8 cellular contexts compared by ENCODE assay signal in the genomic region with DNA sequence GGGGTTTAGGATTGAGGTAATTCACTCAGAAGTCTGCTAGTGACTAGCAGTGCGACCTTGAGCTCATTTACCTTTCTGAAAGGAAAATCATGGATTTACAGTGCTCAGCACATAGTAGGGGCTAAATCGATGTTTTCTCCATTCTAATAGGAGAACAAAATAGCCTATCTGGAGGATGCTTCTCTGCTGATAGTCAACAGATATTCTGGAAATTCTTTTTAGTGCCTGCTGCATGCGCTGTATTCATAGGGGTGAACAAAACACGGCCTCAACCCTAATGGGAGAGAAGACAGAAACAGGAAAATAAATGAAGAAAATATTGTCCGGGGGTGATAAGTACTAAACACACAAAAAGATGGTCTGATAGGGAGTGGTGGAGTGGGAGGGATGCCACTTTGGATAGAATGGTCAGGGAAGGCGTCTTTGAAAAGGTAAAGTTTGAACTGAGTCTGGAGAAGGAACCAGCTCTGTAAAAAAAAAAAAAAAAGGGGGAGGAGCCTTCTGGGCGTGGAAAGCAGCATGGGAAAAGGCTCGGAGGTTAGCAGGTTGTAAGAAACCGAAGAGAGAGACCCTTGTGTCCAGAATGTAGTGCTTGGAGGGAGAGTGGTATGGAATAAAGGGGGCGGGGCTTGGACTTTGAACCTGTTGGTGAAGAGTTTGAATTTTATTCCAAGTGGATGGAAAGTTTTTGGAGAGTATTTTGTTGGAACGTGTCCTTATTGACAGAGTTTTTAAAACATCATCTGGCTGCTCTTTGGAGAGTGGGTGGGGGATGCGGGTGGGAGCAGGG. TPM values are rescaled to one million over a fixed set of nuclear protein-coding genes. Genes with fewer than 3 reads are reported as not detected.
DNase-seq lines count a peak whose midpoint lies in the region; ATAC-seq, FAIRE-seq and TF ChIP-seq lines count a peak whose summit lies in the region.

No MANE protein-coding gene starts in this region.

- peak overlapping the region; percentile 98 for H3K9ac ChIP-seq in endothelial cell of umbilical vein (replicated peaks; ENCODE audit: extremely low read depth, insufficient read depth, low read length)

- H3K4me2 ChIP-seq in endothelial cell of umbilical vein (ENCODE audit: insufficient read depth, low read length), result peak overlapping the region; percentile 91

- H3K4me3 ChIP-seq in endothelial cell of umbilical vein (replicated peaks in 1 of 3; ENCODE audit: insufficient read depth in 1 of 3, low read depth in 1 of 3, low read length in 3 of 3) (peak overlapping the region; percentile 49 to 86 (median 83)), neuron (ENCODE audit: low read length) (peak overlapping the region; percentile 76)

- peaks cover 2% of the 10 kb centered on the region for H3K9me1 ChIP-seq in endothelial cell of umbilical vein (replicated peaks; ENCODE audit: control insufficient read depth, extremely low read depth, insufficient read depth, low read length)

- no peak overlapping the region for H2AFZ ChIP-seq in endothelial cell of umbilical vein (ENCODE audit: low read depth, low read length)
- no peak overlapping the region for H2AFZ ChIP-seq in neuron (ENCODE audit: low read depth, low read length)

- POLR2A ChIA-PET in endothelial cell of umbilical vein (lab: Charles Lee), result interaction anchor here (0.6 to 1.8 kb wide), 5 partner anchors 10 to 299 kb away, joined by 3 to 5 read pairs (median 4); a partner anchor contains a TSS

- peaks cover 0 to 3% of the 10 kb centered on the region in 2 experiments for H3K36me3 ChIP-seq in endothelial cell of umbilical vein (ENCODE audit: control insufficient read depth in 2 of 2, extremely low read depth in 1 of 2, insufficient read depth in 2 of 2, low read length in 2 of 2)
- no peaks in the 10 kb centered on the region for H3K36me3 ChIP-seq in neuron (ENCODE audit: insufficient read depth, low read length)

- ATAC-seq in GM19463 (IDR thresholded peaks at IDR 0.05; ENCODE audit: unreplicated experiment) (no peak), GM21723 (IDR thresholded peaks at IDR 0.05; ENCODE audit: unreplicated experiment) (no peak)

- BruUV-seq in endothelial cell of umbilical vein (replicated peaks; lab: Mats Ljungman, UMichigan), result TSS peak; percentile 55

- H3K27me3 ChIP-seq in endothelial cell of umbilical vein (ENCODE audit: control insufficient read depth in 2 of 2, insufficient read depth in 2 of 2, low read length in 2 of 2) (no peaks in the 10 kb centered on the region), neuron (ENCODE audit: insufficient read depth, low read length) (no peaks in the 10 kb centered on the region)

- DNase-seq in NCI-H82 (lab: John Stamatoyannopoulos, UW), result peak; percentile 37
- no peak for DNase-seq in NCI-H82 treated with DMSO at 0.1 percent for 48 hours (lab: John Stamatoyannopoulos, UW; ENCODE audit: unreplicated experiment)
- peak; percentile 33 for DNase-seq in RPMI7951 (ENCODE audit: low read depth)
- peak; percentile 66 for DNase-seq in endothelial cell of umbilical vein (ENCODE audit: low read depth, low spot score)
- no peak for DNase-seq in stimulated activated CD4-positive, alpha-beta T cell treated with anti-CD3 and anti-CD28 coated beads, Interleukin-1b, Interleukin-23, amount 100 ng/mL, for 48 hours

- intact Hi-C loops in endothelial cell of umbilical vein (cut with micrococcal nuclease), result loop anchor here (1.0 kb wide), 1 partner anchor 46 kb away; no protein-coding TSS in a partner anchor

- dilution Hi-C loops in endothelial cell of umbilical vein (cut with MboI; ENCODE audit: extremely low pct_ligation_motif_present, low sequenced_read_pairs), result no loop called here

- no peak for TF ChIP-seq POLR2A in endothelial cell of umbilical vein (IDR thresholded peaks at IDR 0.05; ENCODE audit: low read depth, low read length)

- peaks cover 62% of the 10 kb centered on the region for H3K79me2 ChIP-seq in endothelial cell of umbilical vein (ENCODE audit: control insufficient read depth, insufficient read depth, low read length)

- H3K4me1 ChIP-seq in endothelial cell of umbilical vein (ENCODE audit: control insufficient read depth, extremely low read depth, insufficient read depth, low read length), result peaks cover 23% of the 10 kb centered on the region
- H3K4me1 ChIP-seq in neuron (ENCODE audit: insufficient read depth, low read length), result peaks cover 11% of the 10 kb centered on the region

- peak overlapping the region; percentile 96 for H3K27ac ChIP-seq in endothelial cell of umbilical vein (ENCODE audit: insufficient read depth, low read depth, low read length)

- peaks cover 19% of the 10 kb centered on the region for H4K20me1 ChIP-seq in endothelial cell of umbilical vein (replicated peaks; ENCODE audit: control insufficient read depth, extremely low read depth, insufficient read depth, low read length)

- CTCF ChIA-PET in endothelial cell of umbilical vein (lab: Charles Lee), result interaction anchor here (0.7 to 4.0 kb wide), 8 partner anchors 18 to 102 kb away, joined by 3 to 14 read pairs (median 6); a partner anchor contains a TSS

- no peaks in the 10 kb centered on the region for H3K9me3 ChIP-seq in endothelial cell of umbilical vein (replicated peaks; ENCODE audit: control insufficient read depth, insufficient read depth, low read length)
- no peaks in the 10 kb centered on the region for H3K9me3 ChIP-seq in neuron (ENCODE audit: low read length)

- peak; percentile 49 for FAIRE-seq in endothelial cell of umbilical vein (lab: Jason Lieb, UNC)

- no peak for TF ChIP-seq CTCF in endothelial cell of umbilical vein (IDR thresholded peaks at IDR 0.05; ENCODE audit: extremely low read depth in 1 of 2, insufficient read depth in 1 of 2, low read depth in 1 of 2, low read length in 2 of 2)

TF ChIP-seq in endothelial cell of umbilical vein, 7 proteins besides CTCF, POLR2A, EP300 and RAD21:
- TF ChIP-seq JUN (IDR thresholded peaks at IDR 0.05; ENCODE audit: borderline replicate concordance, insufficient read depth, insufficient read length, low read depth) (no peak), EZH2 (IDR thresholded peaks at IDR 0.05; ENCODE audit: borderline replicate concordance, low read depth, low read length, severe bottlenecking) (no peak), FOS (IDR thresholded peaks at IDR 0.05; ENCODE audit: borderline replicate concordance, insufficient read depth, low read length) (no peak), POLR2AphosphoS5 (IDR thresholded peaks at IDR 0.05; ENCODE audit: insufficient read depth, low read depth, low read length) (no peak), MYC (IDR thresholded peaks at IDR 0.05; ENCODE audit: low read depth, low read length) (no peak), GATA2 (IDR thresholded peaks at IDR 0.05; ENCODE audit: insufficient read depth, insufficient read length, low read depth, low read length) (no peak)
- TF ChIP-seq, protein P1, sequence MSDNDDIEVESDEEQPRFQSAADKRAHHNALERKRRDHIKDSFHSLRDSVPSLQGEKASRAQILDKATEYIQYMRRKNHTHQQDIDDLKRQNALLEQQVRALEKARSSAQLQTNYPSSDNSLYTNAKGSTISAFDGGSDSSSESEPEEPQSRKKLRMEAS (IDR thresholded peaks at IDR 0.05; ENCODE audit: insufficient read depth, insufficient read length), result no peak

RNA-seq across cellular contexts. Expression of a gene that starts 1.7 kb away (rescaled TPM):
- total RNA-seq in RPMI7951 (2014; rRNA removed; shearing (Covaris generic)), result 47.8 and 54.1 TPM in 2 replicates
- 105 and 112 TPM in 2 replicates for total RNA-seq in endothelial cell of umbilical vein
- polyA plus RNA-seq in endothelial cell of umbilical vein, result 54.5 and 64.7 TPM in 2 replicates
- 101 and 112 TPM in 2 replicates for polyA plus RNA-seq in endothelial cell of umbilical vein (2011; cell fraction: cytosol; rRNA removed)
- polyA plus RNA-seq in endothelial cell of umbilical vein (2011; cell fraction: nucleus; rRNA removed), result 35.3 and 45.4 TPM in 2 replicates
- polyA plus RNA-seq in endothelial cell of umbilical vein (2012), result 133 and 157 TPM in 2 replicates
- 22.3 and 26.0 TPM in 2 replicates for polyA minus RNA-seq in endothelial cell of umbilical vein
- 35.3 TPM for polyA minus RNA-seq in endothelial cell of umbilical vein (2011; cell fraction: cytosol; rRNA and poly(A)+ RNA removed)
- 10.4 and 11.2 TPM in 2 replicates for polyA minus RNA-seq in endothelial cell of umbilical vein (2011; cell fraction: nucleus; rRNA and poly(A)+ RNA removed)

Comparison
In these comparisons a context has a peak if more than half of its experiments do, and no peak if none do; other contexts are left out.
1. DNase-seq: peak in NCI-H82 (single experiment), RPMI7951 (single experiment) and endothelial cell of umbilical vein (single experiment); none in NCI-H82 treated with DMSO at 0.1 percent for 48 hours (single experiment) and stimulated activated CD4-positive, alpha-beta T cell treated with anti-CD3 and anti-CD28 coated beads, Interleukin-1b, Interleukin-23, amount 100 ng/mL, for 48 hours (single experiment).